ENCODE assay signal across 9 cellular contexts in genomic region chr19:55437410-55437809, GRCh38. TPM values are rescaled to one million over a fixed set of nuclear protein-coding genes. Genes with fewer than 3 reads are reported as not detected.
DNase-seq lines count a peak whose midpoint lies in the region; ATAC-seq, FAIRE-seq and TF ChIP-seq lines count a peak whose summit lies in the region.
"Had no signal": no experiment of that assay in that cellular context is flagged by ENCODE, and none has a peak within 500 bp of the region (broad histone marks: within the 10 kb centered on the region; RNA-seq: fewer than 3 reads in every experiment).

No MANE protein-coding gene starts in this region.

- H3K9me3 ChIP-seq in A549 (no peaks in the 10 kb centered on the region; the same call in 2 of the 3 replicates), SJCRH30 (replicated peaks) (no peaks in the 10 kb centered on the region), stomach (no peaks in the 10 kb centered on the region)

- peak; percentile 87 to 89 for DNase-seq in A549 (ENCODE audit: low read depth in 1 of 2, low spot score in 1 of 2)
- peak; percentile 23 for DNase-seq in HCEC 1CT
- DNase-seq in SJCRH30: peak; percentile 88 to 92
- peak; percentile 57 for DNase-seq in fibroblast of villous mesenchyme (ENCODE audit: low read depth)
- peak; percentile 55 for DNase-seq in stomach
- DNase-seq in effector CD8-positive, alpha-beta T cell (lab: John Stamatoyannopoulos, UW): no peak

- intact Hi-C loops in stomach (cut with DNase I; ENCODE audit: low total_unique reads): no loop called here

- TF ChIP-seq EP300 in A549 (IDR thresholded peaks at IDR 0.05) (no peak), stomach (IDR thresholded peaks at IDR 0.05) (no peak)

- no peaks in the 10 kb centered on the region for H3K36me3 ChIP-seq in SJCRH30
- no peaks in the 10 kb centered on the region for H3K36me3 ChIP-seq in stomach

- no peak for TF ChIP-seq RAD21 in A549 (conservative IDR thresholded peaks at IDR 0.05 in 1 of 2, IDR thresholded peaks at IDR 0.05 in 1 of 2)

- H3K27me3 ChIP-seq in SJCRH30: no peaks in the 10 kb centered on the region
- peaks cover 19 to 87% (median 66%) of the 10 kb centered on the region in 3 donors for H3K27me3 ChIP-seq in stomach

- H3K4me3 ChIP-seq in A549 (no peak overlapping the region), SJCRH30 (no peak overlapping the region), fibroblast of villous mesenchyme (ENCODE audit: low read depth, low read length) (no peak overlapping the region), stomach (no peak overlapping the region)

- H3K27ac ChIP-seq in A549 (no peak overlapping the region), SJCRH30 (no peak overlapping the region), stomach (no peak overlapping the region)

- under 1% methylated on average over 17 of the region's 17 CpGs for WGBS in A549 (ENCODE audit: missing lambda C conversion rate)
- 2 to 7% (median 4%) methylated on average over 16 to 17 of the region's 17 CpGs for WGBS in stomach, 5 donors

- peak; percentile 63 for FAIRE-seq in A549 (lab: Jason Lieb, UNC)

- no peak for TF ChIP-seq POLR2A in A549 (IDR thresholded peaks at IDR 0.05; ENCODE audit: low read length)
- no peak for TF ChIP-seq POLR2A in stomach (IDR thresholded peaks at IDR 0.05)

- CTCF ChIA-PET in A549 (lab: Yijun Ruan, JAX): interaction anchor here (0.8 to 2.9 kb wide), 19 partner anchors 9 to 297 kb away, joined by 3 to 23 read pairs (median 4); partner anchors contain the start of genes ISOC2 and TMEM238

- POLR2A ChIA-PET in A549 (lab: Yijun Ruan, JAX): interaction anchor here (1.1 to 1.7 kb wide), 2 partner anchors 30 kb away, joined by 3 to 12 read pairs; partner anchors contain the start of gene UBE2S

- H3K4me1 ChIP-seq in A549: peaks cover 11% of the 10 kb centered on the region
- no peaks in the 10 kb centered on the region for H3K4me1 ChIP-seq in SJCRH30
- H3K4me1 ChIP-seq in stomach: peaks cover 4 to 28% (median 17%) of the 10 kb centered on the region in 4 donors

- TF ChIP-seq CTCF in A549 (IDR thresholded peaks at IDR 0.05) (no peak), fibroblast of villous mesenchyme (IDR thresholded peaks at IDR 0.05; ENCODE audit: insufficient read depth, low read depth, low read length) (no peak), stomach (IDR thresholded peaks at IDR 0.05) (no peak)

- peak overlapping the region; percentile 33 for H3K4me2 ChIP-seq in A549

- ATAC-seq in A549: peak; percentile 72 to 90
- no peak for ATAC-seq in GM18867 (IDR thresholded peaks at IDR 0.05; ENCODE audit: unreplicated experiment)
- ATAC-seq in GM19452 (IDR thresholded peaks at IDR 0.05; ENCODE audit: unreplicated experiment): no peak

TF ChIP-seq in A549, 52 proteins besides CTCF, POLR2A, EP300 and RAD21 (continues in another document):
- TF ChIP-seq FOXS1 (CRISPR knock-in tag; IDR thresholded peaks at IDR 0.05): peak; percentile 81; the same call in 1 of the 2 replicates
- TF ChIP-seq EHF (CRISPR knock-in tag; IDR thresholded peaks at IDR 0.05): peak; percentile 87
- no peak for TF ChIP-seq CBX2 (IDR thresholded peaks at IDR 0.05; ENCODE audit: borderline replicate concordance, low read depth)
- TF ChIP-seq HEYL (CRISPR knock-in tag; IDR thresholded peaks at IDR 0.05): no peak
- peak; percentile 78; the same call in 1 of the 2 replicates for TF ChIP-seq ATOH8 (CRISPR knock-in tag; IDR thresholded peaks at IDR 0.05; ENCODE audit: low read depth)
- TF ChIP-seq ZSCAN20 (CRISPR knock-in tag; IDR thresholded peaks at IDR 0.05): peak; percentile 73; the same call in 1 of the 2 replicates
- TF ChIP-seq ZFP36 (IDR thresholded peaks at IDR 0.05; ENCODE audit: borderline replicate concordance, partially characterized antibody): no peak
- TF ChIP-seq RARB (CRISPR knock-in tag; IDR thresholded peaks at IDR 0.05): no peak
- no peak for TF ChIP-seq PBX3 (IDR thresholded peaks at IDR 0.05)
- no peak for TF ChIP-seq KDM5A (IDR thresholded peaks at IDR 0.05)
- peak; percentile 85 for TF ChIP-seq HOXB13 (CRISPR knock-in tag; IDR thresholded peaks at IDR 0.05; ENCODE audit: low read depth)
- TF ChIP-seq TFCP2L1 (CRISPR knock-in tag; IDR thresholded peaks at IDR 0.05): no peak
- peak; percentile 99 for TF ChIP-seq EHMT2 (IDR thresholded peaks at IDR 0.05; ENCODE audit: low read depth)

RNA-seq across cellular contexts. Expression of gene SHISA7, which starts 5.7 kb away (rescaled TPM):
- polyA plus RNA-seq in A549 (2011; rRNA removed) (0.03 TPM in 1 of 2 replicates, not detected in the other), A549 (2017; fragmentation: RNase III; extraction: RNeasy Plus Mini Kit Qiagen cat#74134 plus additional on column Dnase treatment) (0.01 TPM in 1 of 3 replicates, not detected in the others), stomach (not detected)
- not detected in 2 replicates for polyA plus RNA-seq in A549 (2012; cell fraction: cytosol; rRNA removed)
- polyA plus RNA-seq in A549 (2012; cell fraction: nucleus; rRNA removed): 0.01 TPM in 1 of 2 replicates, not detected in the other
- polyA minus RNA-seq in A549 (2011; rRNA and poly(A)+ RNA removed): 0.15 TPM in 1 of 2 replicates, not detected in the other
- total RNA-seq in SJCRH30 (2014; rRNA removed; shearing (Covaris generic)): not detected in 2 replicates
- total RNA-seq in fibroblast of villous mesenchyme (not detected in 2 replicates), stomach (not detected)
- total RNA-seq: T-helper 1 cell treated with Interleukin-12 subunit alpha and Interleukin-12 subunit beta and Interleukin-4 antibody, amounts not matched to agents 30 ng/mL and 1 ng/mL, for 36 hours had no signal

RNA-seq across cellular contexts. Expression of gene ISOC2, which starts 24.0 kb away (rescaled TPM):
- polyA plus RNA-seq in A549 (2011; rRNA removed) (45.3 and 51.5 TPM in 2 replicates), A549 (2017; fragmentation: RNase III; extraction: RNeasy Plus Mini Kit Qiagen cat#74134 plus additional on column Dnase treatment) (52.7 to 57.8 TPM (median 54.1 TPM) in 3 replicates), stomach (10 to 100 TPM; 76.7 to 80.5 (median 79.6) TPM)
- polyA plus RNA-seq in A549 (2012; cell fraction: cytosol; rRNA removed): 79.6 and 132 TPM in 2 replicates
- polyA plus RNA-seq in A549 (2012; cell fraction: nucleus; rRNA removed): 77.2 and 99.3 TPM in 2 replicates
- 16.2 and 19.7 TPM in 2 replicates for polyA minus RNA-seq in A549 (2011; rRNA and poly(A)+ RNA removed)
- total RNA-seq in SJCRH30 (2014; rRNA removed; shearing (Covaris generic)): 63.2 and 70.8 TPM in 2 replicates
- total RNA-seq in fibroblast of villous mesenchyme (57.9 and 74.4 TPM in 2 replicates), stomach (100 to 1,000 TPM in 1 of 5 donors, 10 to 100 TPM in 4; 19.8 to 348 (median 63.6) TPM)

RNA-seq across cellular contexts. Expression of gene C19orf85, which starts 27.1 kb away (rescaled TPM):
- polyA plus RNA-seq in A549 (2011; rRNA removed) (not detected in 2 replicates), A549 (2017; fragmentation: RNase III; extraction: RNeasy Plus Mini Kit Qiagen cat#74134 plus additional on column Dnase treatment) (not detected in 3 replicates), stomach (under 1 TPM in 1 of 3 donors, not detected in 2; 0.23 TPM)
- polyA plus RNA-seq in A549 (2012; cell fraction: cytosol; rRNA removed): not detected in 2 replicates
- polyA plus RNA-seq in A549 (2012; cell fraction: nucleus; rRNA removed): not detected in 2 replicates
- polyA minus RNA-seq in A549 (2011; rRNA and poly(A)+ RNA removed): not detected in 2 replicates
- total RNA-seq in SJCRH30 (2014; rRNA removed; shearing (Covaris generic)): not detected in 2 replicates
- total RNA-seq in fibroblast of villous mesenchyme (not detected in 2 replicates), stomach (not detected)
- total RNA-seq: T-helper 1 cell treated with Interleukin-12 subunit alpha and Interleukin-12 subunit beta and Interleukin-4 antibody, amounts not matched to agents 30 ng/mL and 1 ng/mL, for 36 hours had no signal

RNA-seq across cellular contexts. Expression of gene UBE2S, which starts 29.8 kb away (rescaled TPM):
- polyA plus RNA-seq in A549 (2011; rRNA removed) (139 and 153 TPM in 2 replicates), A549 (2017; fragmentation: RNase III; extraction: RNeasy Plus Mini Kit Qiagen cat#74134 plus additional on column Dnase treatment) (267 to 300 TPM (median 295 TPM) in 3 replicates), stomach (10 to 100 TPM; 11.6 to 13.1 (median 13.1) TPM)
- polyA plus RNA-seq in A549 (2012; cell fraction: cytosol; rRNA removed): 416 and 480 TPM in 2 replicates
- 268 and 301 TPM in 2 replicates for polyA plus RNA-seq in A549 (2012; cell fraction: nucleus; rRNA removed)
- polyA minus RNA-seq in A549 (2011; rRNA and poly(A)+ RNA removed): 169 and 175 TPM in 2 replicates
- total RNA-seq in SJCRH30 (2014; rRNA removed; shearing (Covaris generic)): 509 and 566 TPM in 2 replicates
- total RNA-seq in fibroblast of villous mesenchyme (108 and 155 TPM in 2 replicates), stomach (10 to 100 TPM in 3 of 5 donors, 1 to 10 TPM in 2; 8.0 to 43.3 (median 20.2) TPM)

RNA-seq across cellular contexts. Expression of gene ZNF628, which starts 39.0 kb away (rescaled TPM):
- 0.32 and 0.48 TPM in 2 replicates for polyA plus RNA-seq in A549 (2011; rRNA removed)
- polyA plus RNA-seq in A549 (2012; cell fraction: cytosol; rRNA removed): 2.5 and 4.8 TPM in 2 replicates
- polyA plus RNA-seq in A549 (2012; cell fraction: nucleus; rRNA removed): 7.0 and 12.6 TPM in 2 replicates
- polyA plus RNA-seq in A549 (2017; fragmentation: RNase III; extraction: RNeasy Plus Mini Kit Qiagen cat#74134 plus additional on column Dnase treatment): 4.7 to 5.9 TPM (median 5.7 TPM) in 3 replicates
- polyA minus RNA-seq in A549 (2011; rRNA and poly(A)+ RNA removed): 0.70 and 1.0 TPM in 2 replicates
- total RNA-seq in SJCRH30 (2014; rRNA removed; shearing (Covaris generic)): 2.9 and 3.6 TPM in 2 replicates
- 0.86 and 2.6 TPM in 2 replicates for total RNA-seq in fibroblast of villous mesenchyme
- total RNA-seq in stomach: 10 to 100 TPM in 1 of 5 donors, 1 to 10 TPM in 3, under 1 TPM in 1; 0.58 to 16.1 (median 5.7) TPM
- 1 to 10 TPM; 2.0 to 7.2 (median 4.3) TPM for polyA plus RNA-seq in stomach

Comparison
In these comparisons a context has a peak if more than half of its experiments do, and no peak if none do; other contexts are left out.
1. ATAC-seq: peak in A549 (2 of 2); none in GM18867 (single experiment) and GM19452 (single experiment).